Comparison of ENCODE assay signal across 23 cellular contexts in the genomic region with DNA sequence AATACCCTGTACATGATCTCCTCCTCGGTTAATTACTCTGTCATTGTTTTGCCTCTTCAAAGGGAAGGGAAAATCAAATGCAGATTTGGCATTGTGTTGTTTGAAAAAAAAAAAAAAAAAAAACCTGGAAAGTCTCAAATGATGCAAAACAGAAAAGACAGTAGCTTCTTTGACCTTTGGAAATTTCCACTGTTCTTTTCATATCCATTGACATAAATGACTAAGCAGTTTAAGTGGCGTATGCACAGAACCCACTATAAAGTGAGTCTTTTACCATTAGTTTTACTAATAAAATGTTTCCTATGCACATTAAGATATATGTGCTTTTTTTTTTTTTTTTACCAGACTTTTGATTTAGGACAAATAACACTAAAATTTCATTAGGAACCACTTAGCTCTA.
"Had no signal": no experiment of that assay in that cellular context is flagged by ENCODE, and none has a peak within 500 bp of the region (broad histone marks: within the 10 kb centered on the region; RNA-seq: fewer than 3 reads in every experiment).

No MANE protein-coding gene starts in this region.

- ATAC-seq: activated T-cell treated with anti-CD3 and anti-CD28 coated beads, Interleukin-2, amount 50 U/mL, for 4 hours; left lung; natural killer cell had no signal

- H3K36me3 Mint-ChIP-seq: activated naive CD8-positive, alpha-beta T cell treated with anti-CD3 and anti-CD28 coated beads, Interleukin-2, amount 10 ng/mL, durations not matched to agents 7 days and 5 days; immature natural killer cell; natural killer cell; type B pancreatic cell; WTC11 had no signal

- H3K4me1 ChIP-seq: left lung, spleen, testis, vagina had no signal

- H3K4me3 Mint-ChIP-seq: activated naive CD8-positive, alpha-beta T cell treated with anti-CD3 and anti-CD28 coated beads, Interleukin-2, amount 10 ng/mL, durations not matched to agents 7 days and 5 days; activated T-cell treated with anti-CD3 and anti-CD28 coated beads, Interleukin-2, amount 50 U/mL, for 4 hours; immature natural killer cell; natural killer cell; type B pancreatic cell; WTC11 had no signal

- H3K36me3 ChIP-seq: left lung, spleen, vagina had no signal

- H3K27me3 Mint-ChIP-seq: activated naive CD8-positive, alpha-beta T cell treated with anti-CD3 and anti-CD28 coated beads, Interleukin-2, amount 10 ng/mL, durations not matched to agents 7 days and 5 days; progenitor cell of endocrine pancreas; type B pancreatic cell had no signal

- H3K27me3 ChIP-seq: left lung, spleen, testis, vagina had no signal

- DNase-seq: activated CD8-positive, alpha-beta memory T cell treated with anti-CD3 and anti-CD28 coated beads, Interleukin-2, amount 50 U/mL, for 48 hours; activated naive CD4-positive, alpha-beta T cell; activated naive CD8-positive, alpha-beta T cell treated with anti-CD3 and anti-CD28 coated beads, Interleukin-2, amount 10 ng/mL, durations not matched to agents 7 days and 5 days; activated T-cell treated with anti-CD3 and anti-CD28 coated beads, Interleukin-2, amount 50 U/mL, for 4 hours; amygdala; effector CD4-positive, alpha-beta T cell; erythroblast; foreskin fibroblast; immature natural killer cell; left lung; midbrain; natural killer cell; spleen; stimulated activated CD4-positive, alpha-beta T cell treated with anti-CD3 and anti-CD28 coated beads, Interleukin-4, amount 100 ng/mL, for 1 hour; stimulated activated naive CD4-positive, alpha-beta T cell; T-helper 9 cell; testis had no signal

- H3K9me3 ChIP-seq: left lung, spleen, testis, vagina had no signal

- H3K27ac ChIP-seq: left lung, spleen, testis, vagina had no signal

- H3K27ac Mint-ChIP-seq: activated naive CD8-positive, alpha-beta T cell treated with anti-CD3 and anti-CD28 coated beads, Interleukin-2, amount 10 ng/mL, durations not matched to agents 7 days and 5 days; activated T-helper 2 cell treated with anti-CD3 and anti-CD28 coated beads, Interferon-gamma antibody, Interleukin-2, Interleukin-4, amounts not matched to agents 10 μg/mL and 5 μg/mL and 100 μg/mL, durations not matched to agents 14 hours and 24 hours and 36 hours; immature natural killer cell; natural killer cell; progenitor cell of endocrine pancreas had no signal

- H3K4me1 Mint-ChIP-seq: activated naive CD8-positive, alpha-beta T cell treated with anti-CD3 and anti-CD28 coated beads, Interleukin-2, amount 10 ng/mL, durations not matched to agents 7 days and 5 days; immature natural killer cell; natural killer cell had no signal

- H3K4me3 ChIP-seq: left lung, lung, spleen, testis, vagina had no signal

- H3K9me3 Mint-ChIP-seq: activated naive CD8-positive, alpha-beta T cell treated with anti-CD3 and anti-CD28 coated beads, Interleukin-2, amount 10 ng/mL, durations not matched to agents 7 days and 5 days; activated T-helper 2 cell treated with anti-CD3 and anti-CD28 coated beads, Interferon-gamma antibody, Interleukin-2, Interleukin-4, amounts not matched to agents 10 μg/mL and 5 μg/mL and 100 μg/mL, durations not matched to agents 14 hours and 24 hours and 36 hours; type B pancreatic cell had no signal
